ENCODE assay signal across 22 cellular contexts in the genomic region with DNA sequence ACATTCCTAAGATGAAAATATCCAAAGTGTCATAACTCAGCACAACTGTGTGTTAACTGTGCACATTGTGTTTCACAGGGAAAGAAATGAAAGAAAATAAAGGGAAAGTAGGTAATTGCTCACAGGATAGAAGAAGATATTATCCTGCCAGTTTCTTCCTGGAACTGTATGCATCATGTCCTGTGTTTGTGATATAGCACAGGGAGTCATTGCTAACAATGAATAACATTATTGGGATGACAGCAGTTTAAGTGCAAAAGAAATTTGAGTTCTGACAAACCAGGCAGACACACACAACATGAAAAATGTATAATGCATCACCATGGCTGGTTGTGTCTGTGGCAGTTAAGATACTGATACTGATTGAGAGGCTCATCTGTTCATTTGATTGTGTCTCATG.
"Had no signal": no experiment of that assay in that cellular context is flagged by ENCODE, and none has a peak within 500 bp of the region (broad histone marks: within the 10 kb centered on the region; RNA-seq: fewer than 3 reads in every experiment).

No MANE protein-coding gene starts in this region.

- H3K4me3 ChIP-seq: adrenal gland, ascending aorta, dorsolateral prefrontal cortex, esophagus squamous epithelium, left lung, thyroid gland had no signal

- ATAC-seq: activated naive CD4-positive, alpha-beta T cell treated with anti-CD3 and anti-CD28 coated beads, Interleukin-2, amount 50 U/mL, for 72 hours; activated T-helper 17 cell treated with anti-CD3 and anti-CD28 coated beads, Interleukin-2, amount 50 U/mL, for 72 hours; effector memory CD8-positive, alpha-beta T cell; foreskin keratinocyte; left lung; naive thymus-derived CD8-positive, alpha-beta T cell; WTC11 had no signal

- H3K27me3 Mint-ChIP-seq: activated T-helper 17 cell treated with anti-CD3 and anti-CD28 coated beads, Interleukin-2, amount 50 U/mL, for 72 hours; effector memory CD8-positive, alpha-beta T cell; naive thymus-derived CD8-positive, alpha-beta T cell; progenitor cell of endocrine pancreas; stimulated activated naive CD8-positive, alpha-beta T cell treated with anti-CD3 and anti-CD28 coated beads, Interleukin-15, Interleukin-2, amounts not matched to agents 100 ng/mL and 50 ng/mL, for 24 hours had no signal

- H3K4me1 Mint-ChIP-seq: activated T-helper 17 cell treated with anti-CD3 and anti-CD28 coated beads, Interleukin-2, amount 50 U/mL, for 72 hours had no signal

- H3K27me3 ChIP-seq: adrenal gland, ascending aorta, brain microvascular endothelial cell, dorsolateral prefrontal cortex, esophagus squamous epithelium, foreskin keratinocyte, left lung, thyroid gland had no signal

- DNase-seq: activated T-cell treated with anti-CD3 and anti-CD28 coated beads, Interleukin-2, amount 50 U/mL, for 1 hour; adrenal gland; brain microvascular endothelial cell; central memory CD4-positive, alpha-beta T cell; dorsolateral prefrontal cortex; effector memory CD8-positive, alpha-beta T cell; esophagus squamous epithelium; left lung; naive thymus-derived CD8-positive, alpha-beta T cell; stimulated activated CD4-positive, alpha-beta T cell treated with anti-CD3 and anti-CD28 coated beads, Interleukin-4, amount 100 ng/mL, for 24 hours; substantia nigra; T-helper 1 cell; T-helper 9 cell; thyroid gland had no signal

- H3K36me3 ChIP-seq: adrenal gland, ascending aorta, brain microvascular endothelial cell, esophagus squamous epithelium, left lung, thyroid gland had no signal

- H3K36me3 Mint-ChIP-seq: activated naive CD4-positive, alpha-beta T cell treated with anti-CD3 and anti-CD28 coated beads, Interleukin-2, amount 50 U/mL, for 72 hours; naive thymus-derived CD8-positive, alpha-beta T cell had no signal

- H3K27ac Mint-ChIP-seq: activated naive CD4-positive, alpha-beta T cell treated with anti-CD3 and anti-CD28 coated beads, Interleukin-2, amount 50 U/mL, for 72 hours; activated T-helper 17 cell treated with anti-CD3 and anti-CD28 coated beads, Interleukin-2, amount 50 U/mL, for 72 hours; effector memory CD8-positive, alpha-beta T cell; naive thymus-derived CD8-positive, alpha-beta T cell; progenitor cell of endocrine pancreas; stimulated activated naive CD8-positive, alpha-beta T cell treated with anti-CD3 and anti-CD28 coated beads, Interleukin-15, Interleukin-2, amounts not matched to agents 100 ng/mL and 50 ng/mL, for 24 hours; WTC11 had no signal

- H3K9me3 ChIP-seq: adrenal gland, ascending aorta, esophagus squamous epithelium, left lung, thyroid gland had no signal

- H3K4me3 Mint-ChIP-seq: activated T-helper 17 cell treated with anti-CD3 and anti-CD28 coated beads, Interleukin-2, amount 50 U/mL, for 72 hours; effector memory CD8-positive, alpha-beta T cell; mesothelial cell of epicardium; naive thymus-derived CD8-positive, alpha-beta T cell; stimulated activated naive CD8-positive, alpha-beta T cell treated with anti-CD3 and anti-CD28 coated beads, Interleukin-15, Interleukin-2, amounts not matched to agents 100 ng/mL and 50 ng/mL, for 24 hours; WTC11 had no signal

- H3K4me1 ChIP-seq: adrenal gland, ascending aorta, esophagus squamous epithelium, foreskin keratinocyte, left lung had no signal

- H3K27ac ChIP-seq: adrenal gland, ascending aorta, brain microvascular endothelial cell, dorsolateral prefrontal cortex, esophagus squamous epithelium, foreskin keratinocyte, left lung, thyroid gland had no signal
